Comparison of ENCODE assay signal across 16 cellular contexts in the genomic region with DNA sequence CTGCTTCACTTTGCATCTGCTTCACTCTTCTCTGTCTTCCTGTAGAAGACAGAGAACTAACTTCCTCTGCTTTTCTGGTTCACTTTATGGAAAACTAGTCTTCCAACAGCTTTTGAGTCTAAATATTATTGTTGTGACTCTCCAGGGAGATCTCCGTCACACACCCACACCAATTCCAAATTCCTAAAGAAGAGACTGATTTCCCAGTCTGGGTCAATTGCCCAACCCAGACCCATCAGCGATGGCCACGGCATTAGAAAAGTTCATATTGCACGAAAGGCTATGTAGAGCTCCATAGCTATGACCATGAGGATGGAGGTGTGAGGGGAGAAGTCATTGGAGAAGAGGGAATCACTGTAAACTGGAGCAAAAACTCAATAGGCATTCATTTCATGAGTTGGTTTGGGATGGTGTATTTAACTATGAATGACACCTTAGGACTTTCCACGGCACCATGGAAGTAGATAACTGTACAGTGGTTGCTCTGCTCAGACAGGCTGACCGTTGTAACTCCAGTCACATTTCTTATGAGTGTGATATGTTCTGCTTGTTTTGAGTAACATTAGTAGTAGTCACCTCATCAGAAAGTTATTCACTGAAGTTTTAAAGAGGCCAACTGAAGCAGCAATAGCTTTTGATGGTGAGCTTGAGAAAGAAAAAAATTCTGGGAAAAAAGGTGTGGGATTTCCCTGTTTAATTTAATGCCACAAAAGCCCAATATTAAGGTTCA.
DNase-seq lines count a peak whose midpoint lies in the region; ATAC-seq, FAIRE-seq and TF ChIP-seq lines count a peak whose summit lies in the region.
"Had no signal": no experiment of that assay in that cellular context is flagged by ENCODE, and none has a peak within 500 bp of the region (broad histone marks: within the 10 kb centered on the region; RNA-seq: fewer than 3 reads in every experiment).

No MANE protein-coding gene starts in this region.

- no peaks in the 10 kb centered on the region for H3K36me3 ChIP-seq in GM23248 (ENCODE audit: low read depth)
- no peaks in the 10 kb centered on the region for H3K36me3 ChIP-seq in astrocyte (ENCODE audit: insufficient read depth, low read length)
- no peaks in the 10 kb centered on the region for H3K36me3 ChIP-seq in osteoblast (ENCODE audit: insufficient read depth, low read length)
- no peaks in the 10 kb centered on the region for H3K36me3 ChIP-seq in lower lobe of right lung
- H3K36me3 ChIP-seq: BLaER1 treated with 17β-estradiol and CSF1 and Interleukin-3, amounts not matched to agents 10 nM and 100 nM had no signal

- H3K9ac ChIP-seq in GM23248 = no peak overlapping the region
- no peak overlapping the region for H3K9ac ChIP-seq in astrocyte (ENCODE audit: low read length)
- H3K9ac ChIP-seq: BLaER1 treated with 17β-estradiol and CSF1 and Interleukin-3, amounts not matched to agents 10 nM and 100 nM had no signal

- no peak for FAIRE-seq in astrocyte (lab: Jason Lieb, UNC)
- FAIRE-seq: A549, GM12878, GM18507 had no signal

- peaks cover 29% of the 10 kb centered on the region for H3K4me1 Mint-ChIP-seq in astrocyte (ENCODE audit: low read depth, unreplicated experiment)
- H3K4me1 Mint-ChIP-seq: CD4-positive, CD25-positive, alpha-beta regulatory T cell; IgD-negative memory B cell had no signal

- no peaks in the 10 kb centered on the region for H3K27me3 Mint-ChIP-seq in astrocyte (ENCODE audit: low read depth, unreplicated experiment)

- no peaks in the 10 kb centered on the region for H3K9me2 ChIP-seq in GM23248 (ENCODE audit: insufficient read depth)

- no peak overlapping the region for H3K4me3 ChIP-seq in GM23248
- no peak overlapping the region for H3K4me3 ChIP-seq in astrocyte (ENCODE audit: insufficient read depth, low read depth, low read length)
- peak overlapping the region; percentile 22 for H3K4me3 ChIP-seq in osteoblast (ENCODE audit: insufficient read depth, low read length)
- no peak overlapping the region for H3K4me3 ChIP-seq in lower lobe of right lung
- H3K4me3 ChIP-seq: A549; BLaER1 treated with 17β-estradiol and CSF1 and Interleukin-3, amounts not matched to agents 10 nM and 100 nM; GM12878 had no signal

- no peak for ATAC-seq in lower lobe of right lung
- ATAC-seq: A549, GM12878 had no signal

- H2AFZ ChIP-seq in GM23248 (no peak overlapping the region), astrocyte (ENCODE audit: low read depth, low read length) (no peak overlapping the region), osteoblast (ENCODE audit: low read length) (no peak overlapping the region)

- in situ Hi-C loops in GM23248 (cut with MboI) = loop anchor here (25.0 kb wide), 2 partner anchors 272 to 622 kb away; no protein-coding TSS in a partner anchor

- no peaks in the 10 kb centered on the region for H3K9me3 Mint-ChIP-seq in astrocyte (ENCODE audit: unreplicated experiment)
- H3K9me3 Mint-ChIP-seq: IgD-negative memory B cell had no signal

- 83 to 92% methylated on average over 6 of the region's 6 CpGs for WGBS in GM23248 (ENCODE audit: low coverage in 1 of 2, low lambda C conversion rate in 2 of 2, missing lambda C conversion rate in 2 of 2), 2 experiments

- H3K4me3 Mint-ChIP-seq in astrocyte (ENCODE audit: unreplicated experiment) = no peak overlapping the region
- H3K4me3 Mint-ChIP-seq: CD4-positive, CD25-positive, alpha-beta regulatory T cell; IgD-negative memory B cell had no signal

- H3K27ac ChIP-seq in GM23248 (no peak overlapping the region), astrocyte (ENCODE audit: low read depth, low read length) (no peak overlapping the region), osteoblast (ENCODE audit: low read depth, low read length) (peak overlapping the region; percentile 77), lower lobe of right lung (no peak overlapping the region)
- H3K27ac ChIP-seq: A549; BLaER1 treated with 17β-estradiol and CSF1 and Interleukin-3, amounts not matched to agents 10 nM and 100 nM had no signal

- TF ChIP-seq CTCF in astrocyte (IDR thresholded peaks at IDR 0.05; ENCODE audit: insufficient read depth, low read depth, low read length) (no peak), osteoblast (IDR thresholded peaks at IDR 0.05; ENCODE audit: extremely low read depth, low read depth, low read length) (no peak), lower lobe of right lung (IDR thresholded peaks at IDR 0.05) (no peak)

- no peaks in the 10 kb centered on the region for H3K36me3 Mint-ChIP-seq in astrocyte (ENCODE audit: low read depth, unreplicated experiment)
- H3K36me3 Mint-ChIP-seq: CD4-positive, CD25-positive, alpha-beta regulatory T cell; IgD-negative memory B cell had no signal

- H4K20me1 ChIP-seq in GM23248 (ENCODE audit: insufficient read depth) (no peaks in the 10 kb centered on the region), astrocyte (ENCODE audit: insufficient read depth, low read length) (no peaks in the 10 kb centered on the region), osteoblast (ENCODE audit: insufficient read depth, low read length) (no peaks in the 10 kb centered on the region)
- H4K20me1 ChIP-seq: BLaER1 treated with 17β-estradiol and CSF1 and Interleukin-3, amounts not matched to agents 10 nM and 100 nM had no signal

- peaks cover 20% of the 10 kb centered on the region for H3F3A ChIP-seq in GM23248 (ENCODE audit: insufficient read depth)

- no peaks in the 10 kb centered on the region for H3K79me2 ChIP-seq in GM23248 (ENCODE audit: insufficient read depth)
- no peaks in the 10 kb centered on the region for H3K79me2 ChIP-seq in astrocyte (ENCODE audit: insufficient read depth, low read length)
- no peaks in the 10 kb centered on the region for H3K79me2 ChIP-seq in osteoblast (ENCODE audit: insufficient read depth, low read length)

- DNase-seq in GM23248 = peak; percentile 42
- DNase-seq in astrocyte (ENCODE audit: low read depth) = no peak
- peak; percentile 37 for DNase-seq in osteoblast (ENCODE audit: insufficient read length, low spot score, missing footprints)
- DNase-seq in NCI-H345 treated with DMSO at 0.1 percent for 48 hours (lab: John Stamatoyannopoulos, UW; ENCODE audit: unreplicated experiment) = no peak
- no peak for DNase-seq in NCI-H1694 treated with DMSO at 0.1 percent for 48 hours (lab: John Stamatoyannopoulos, UW)
- no peak for DNase-seq in lower lobe of right lung
- DNase-seq: Calu3; CD4-positive, CD25-positive, alpha-beta regulatory T cell; DMS 273 treated with DMSO at 0.1 percent for 48 hours; HCEC 1CT; KG1 had no signal

- no peaks in the 10 kb centered on the region for H3K9me3 ChIP-seq in GM23248 (ENCODE audit: low read depth)
- H3K9me3 ChIP-seq in astrocyte (ENCODE audit: insufficient read depth, low read depth, low read length) = no peaks in the 10 kb centered on the region
- H3K9me3 ChIP-seq in osteoblast (ENCODE audit: low read depth, low read length) = no peaks in the 10 kb centered on the region
- H3K9me3 ChIP-seq in lower lobe of right lung = no peaks in the 10 kb centered on the region
- H3K9me3 ChIP-seq: A549; BLaER1 treated with 17β-estradiol and CSF1 and Interleukin-3, amounts not matched to agents 10 nM and 100 nM had no signal

- H3K27me3 ChIP-seq in GM23248 (replicated peaks; ENCODE audit: insufficient read depth) (no peaks in the 10 kb centered on the region), astrocyte (ENCODE audit: insufficient read depth, low read length) (no peaks in the 10 kb centered on the region), osteoblast (ENCODE audit: insufficient read depth, low read length) (no peaks in the 10 kb centered on the region), lower lobe of right lung (ENCODE audit: low read depth) (no peaks in the 10 kb centered on the region)
- H3K27me3 ChIP-seq: BLaER1 treated with 17β-estradiol and CSF1 and Interleukin-3, amounts not matched to agents 10 nM and 100 nM had no signal

- peak overlapping the region; percentile 9 for H3K27ac Mint-ChIP-seq in astrocyte (ENCODE audit: unreplicated experiment)
- H3K27ac Mint-ChIP-seq: CD4-positive, CD25-positive, alpha-beta regulatory T cell; IgD-negative memory B cell had no signal

- H3K4me1 ChIP-seq in GM23248 (ENCODE audit: insufficient read depth) = peaks cover 19% of the 10 kb centered on the region
- H3K4me1 ChIP-seq in astrocyte (ENCODE audit: insufficient read depth, low read length) = no peaks in the 10 kb centered on the region
- peaks cover 18% of the 10 kb centered on the region for H3K4me1 ChIP-seq in osteoblast (ENCODE audit: insufficient read depth, low read length)
- H3K4me1 ChIP-seq in lower lobe of right lung = no peaks in the 10 kb centered on the region
- H3K4me1 ChIP-seq: A549; BLaER1 treated with 17β-estradiol and CSF1 and Interleukin-3, amounts not matched to agents 10 nM and 100 nM had no signal

- intact Hi-C loops in lower lobe of right lung (cut with DNase I) = no loop called here

- no peak overlapping the region for H3K4me2 ChIP-seq in GM23248 (ENCODE audit: unreplicated experiment)
- no peak overlapping the region for H3K4me2 ChIP-seq in astrocyte (ENCODE audit: low read length)
- peak overlapping the region; percentile 36 for H3K4me2 ChIP-seq in osteoblast (ENCODE audit: insufficient read depth, low read length)
- H3K4me2 ChIP-seq: A549; BLaER1 treated with 17β-estradiol and CSF1 and Interleukin-3, amounts not matched to agents 10 nM and 100 nM had no signal

Comparison
In these comparisons a context has a peak if more than half of its experiments do, and no peak if none do; other contexts are left out.
1. DNase-seq: peak in GM23248 (single experiment) and osteoblast (single experiment); none in astrocyte (single experiment), NCI-H345 treated with DMSO at 0.1 percent for 48 hours (single experiment), NCI-H1694 treated with DMSO at 0.1 percent for 48 hours (single experiment) and lower lobe of right lung (single experiment).